Comparison of ENCODE assay signal across 10 cellular contexts in the genomic region with DNA sequence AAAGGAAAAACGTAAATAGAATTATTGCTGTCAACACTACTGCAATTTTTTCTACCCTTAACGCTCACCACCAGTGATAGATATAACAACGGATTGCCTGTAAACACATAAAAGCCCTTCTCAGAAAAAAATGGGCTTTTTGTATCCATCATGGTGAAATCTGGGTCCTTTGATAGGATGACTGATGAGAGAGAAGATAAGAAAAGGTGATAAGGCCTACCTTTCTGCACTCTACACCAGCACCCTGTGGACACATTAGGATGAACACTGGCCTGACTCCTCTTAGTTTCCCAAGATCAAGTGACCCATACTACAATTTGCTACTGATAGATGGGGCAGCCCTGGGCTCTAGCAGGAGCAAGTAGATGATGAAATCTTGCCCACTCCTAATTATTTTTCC.
"Had no signal": no experiment of that assay in that cellular context is flagged by ENCODE, and none has a peak within 500 bp of the region (broad histone marks: within the 10 kb centered on the region; RNA-seq: fewer than 3 reads in every experiment).

No MANE protein-coding gene starts in this region.

- ATAC-seq: GM23338, HCT116 had no signal

- H3K9me3 Mint-ChIP-seq: HFFc6 had no signal

- H3K4me1 Mint-ChIP-seq: GM23338 had no signal

- H3K4me3 ChIP-seq: GM23248, GM23338, HAP-1 had no signal

- H3K27ac Mint-ChIP-seq: GM23338, HFFc6 had no signal

- H3K36me3 ChIP-seq: HAP-1 had no signal

- FAIRE-seq: H1, H54 had no signal

- H3K9me3 ChIP-seq: HAP-1 had no signal

- H3K4me2 ChIP-seq: GM23338 had no signal

- H3K9ac ChIP-seq: GM23248 had no signal

- H2AFZ ChIP-seq: GM23248, GM23338 had no signal

- H3K4me3 Mint-ChIP-seq: GM23338, HFFc6 had no signal

- H3K27ac ChIP-seq: GM23248 had no signal

- H3K4me1 ChIP-seq: HAP-1 had no signal

- DNase-seq: GM23248, GOT3, H7, HCEC 1CT, HFFc6 had no signal
